Comparison of ENCODE assay signal across 11 cellular contexts in the genomic region with DNA sequence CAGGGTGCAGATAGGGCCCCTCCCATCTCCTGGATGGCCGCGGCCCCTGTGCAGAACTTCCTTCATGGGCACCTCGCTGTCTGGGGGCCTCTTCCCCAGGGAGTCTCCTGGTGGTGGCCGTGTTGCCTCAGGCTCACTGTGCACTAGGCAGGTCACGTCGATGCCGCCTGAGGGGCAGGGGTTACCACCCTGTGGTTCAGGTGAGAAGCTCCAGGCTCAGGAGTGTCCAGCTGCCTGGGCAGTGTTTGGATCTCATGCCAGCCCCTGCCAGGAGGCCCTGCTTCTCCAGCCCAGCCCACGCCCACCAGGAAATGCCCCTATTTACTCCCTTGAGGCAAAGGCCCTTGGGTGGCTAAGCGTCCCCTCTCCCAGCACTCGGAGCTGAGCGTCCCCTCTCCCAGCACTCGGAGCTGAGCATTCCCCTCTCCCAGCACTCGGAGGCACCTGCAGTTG. TPM values are rescaled to one million over a fixed set of nuclear protein-coding genes. Genes with fewer than 3 reads are reported as not detected.
A peak's percentile ranks its signal among the peaks of the same experiment; 100 is the strongest.
DNase-seq lines count a peak whose midpoint lies in the region; ATAC-seq and TF ChIP-seq lines count a peak whose summit lies in the region.
"Had no signal": no experiment of that assay in that cellular context is flagged by ENCODE, and none has a peak within 500 bp of the region (broad histone marks: within the 10 kb centered on the region; RNA-seq: fewer than 3 reads in every experiment).

No MANE protein-coding gene starts in this region.

- POLR2A ChIA-PET in naive thymus-derived CD8-positive, alpha-beta T cell (lab: Charles Lee): interaction anchor here (0.6 to 16.7 kb wide), 8 partner anchors 8 to 117 kb away, joined by 3 to 703 read pairs (median 13); partner anchors contain the start of genes PTTG1IP, SLX9 and UBE2G2

- intact Hi-C loops in body of pancreas (cut with DNase I): no loop called here

- H3K4me3 ChIP-seq in CD4-positive, CD25-positive, alpha-beta regulatory T cell (ENCODE audit: low read depth, low read length): no peak overlapping the region
- H3K4me3 ChIP-seq in GM12864 (ENCODE audit: low read depth, low read length) (peak overlapping the region; percentile 82), body of pancreas (no peak overlapping the region)
- H3K4me3 ChIP-seq: SK-N-MC had no signal

- H3K9me3 ChIP-seq in CD4-positive, CD25-positive, alpha-beta regulatory T cell (ENCODE audit: control insufficient read depth in 2 of 2, low read length in 2 of 2): no peaks in the 10 kb centered on the region
- no peaks in the 10 kb centered on the region for H3K9me3 ChIP-seq in body of pancreas

- peak overlapping the region; percentile 91 to 97 (median 91) for H3K27ac Mint-ChIP-seq in CD4-positive, CD25-positive, alpha-beta regulatory T cell
- H3K27ac Mint-ChIP-seq in naive thymus-derived CD8-positive, alpha-beta T cell: peak overlapping the region; percentile 80 to 96 (median 94)

- no peak for ATAC-seq in CD4-positive, CD25-positive, alpha-beta regulatory T cell (ENCODE audit: low read depth in 2 of 2)
- peak; percentile 18 for ATAC-seq in body of pancreas
- no peak for ATAC-seq in naive thymus-derived CD8-positive, alpha-beta T cell
- ATAC-seq in HG03460 (IDR thresholded peaks at IDR 0.05; ENCODE audit: unreplicated experiment): no peak

- peaks cover 18 to 86% (median 52%) of the 10 kb centered on the region in 4 donors for H3K4me1 Mint-ChIP-seq in CD4-positive, CD25-positive, alpha-beta regulatory T cell
- H3K4me1 Mint-ChIP-seq in naive thymus-derived CD8-positive, alpha-beta T cell: peaks cover 41 to 91% (median 81%) of the 10 kb centered on the region in 4 donors

- H3K9me3 Mint-ChIP-seq in CD4-positive, CD25-positive, alpha-beta regulatory T cell: peaks cover 0 to 1% (median 0%) of the 10 kb centered on the region in 7 donors
- H3K9me3 Mint-ChIP-seq in naive thymus-derived CD8-positive, alpha-beta T cell: peaks cover 0 to 4% (median 0%) of the 10 kb centered on the region in 9 donors

- WGBS in body of pancreas, 2 donors: 37 to 39% methylated on average over 7 to 12 of the region's 13 CpGs

- no peak for TF ChIP-seq CTCF in GM12864 (IDR thresholded peaks at IDR 0.05; ENCODE audit: low read depth, low read length, missing control alignments)
- no peak for TF ChIP-seq CTCF in body of pancreas (IDR thresholded peaks at IDR 0.05)

- DNase-seq in CD4-positive, CD25-positive, alpha-beta regulatory T cell: no peak
- DNase-seq in GM12864 (ENCODE audit: low read depth) (no peak), body of pancreas (no peak), NCI-H1930 (lab: John Stamatoyannopoulos, UW) (no peak), H4 (ENCODE audit: low spot score) (no peak)
- DNase-seq in naive thymus-derived CD8-positive, alpha-beta T cell: no peak
- DNase-seq: EL, erythroblast, NCI-H1092 treated with DMSO at 0.1 percent for 48 hours had no signal

- peaks cover 18% of the 10 kb centered on the region for H3K36me3 ChIP-seq in CD4-positive, CD25-positive, alpha-beta regulatory T cell (ENCODE audit: control insufficient read depth, insufficient read depth, low read length)
- H3K36me3 ChIP-seq in body of pancreas (replicated peaks in 1 of 2; ENCODE audit: insufficient read depth in 1 of 2, low read depth in 2 of 2): no peaks in the 10 kb centered on the region

- H3K27me3 Mint-ChIP-seq in CD4-positive, CD25-positive, alpha-beta regulatory T cell: no peaks in the 10 kb centered on the region
- no peaks in the 10 kb centered on the region for H3K27me3 Mint-ChIP-seq in naive thymus-derived CD8-positive, alpha-beta T cell

- TF ChIP-seq POLR2A in body of pancreas (IDR thresholded peaks at IDR 0.05): no peak

- peaks cover 93% of the 10 kb centered on the region for H3K4me1 ChIP-seq in CD4-positive, CD25-positive, alpha-beta regulatory T cell (ENCODE audit: control insufficient read depth, insufficient read depth, low read length, poor library complexity, severe bottlenecking)
- no peaks in the 10 kb centered on the region for H3K4me1 ChIP-seq in body of pancreas

- no peaks in the 10 kb centered on the region for H3K27me3 ChIP-seq in CD4-positive, CD25-positive, alpha-beta regulatory T cell (ENCODE audit: control insufficient read depth, insufficient read depth, low read length)
- H3K27me3 ChIP-seq in body of pancreas: peaks cover 0 to 3% of the 10 kb centered on the region in 2 donors

- peaks cover 11% of the 10 kb centered on the region for H3K36me3 Mint-ChIP-seq in CD4-positive, CD25-positive, alpha-beta regulatory T cell
- H3K36me3 Mint-ChIP-seq in naive thymus-derived CD8-positive, alpha-beta T cell: peaks cover 3 to 23% (median 4%) of the 10 kb centered on the region in 3 donors

- H3K4me3 Mint-ChIP-seq in CD4-positive, CD25-positive, alpha-beta regulatory T cell: peak overlapping the region; percentile 98 to 100 (median 98)
- peak overlapping the region; percentile 83 to 98 (median 92) for H3K4me3 Mint-ChIP-seq in naive thymus-derived CD8-positive, alpha-beta T cell

- H3K27ac ChIP-seq in CD4-positive, CD25-positive, alpha-beta regulatory T cell (ENCODE audit: insufficient read depth, low read length, poor library complexity, severe bottlenecking): peak overlapping the region; percentile 78
- no peak overlapping the region for H3K27ac ChIP-seq in body of pancreas
- H3K27ac ChIP-seq: SK-N-MC had no signal

RNA-seq across cellular contexts. Expression of gene ITGB2, which starts 2.1 kb away (rescaled TPM):
- 411 TPM for total RNA-seq in CD4-positive, CD25-positive, alpha-beta regulatory T cell
- 100 to 1,000 TPM; 415 to 519 (median 446) TPM for polyA plus RNA-seq in CD4-positive, CD25-positive, alpha-beta regulatory T cell
- 10 to 100 TPM; 17.8 to 23.3 TPM for total RNA-seq in body of pancreas
- 100 to 1,000 TPM; 177 to 180 TPM for total RNA-seq in naive thymus-derived CD8-positive, alpha-beta T cell
- 100 to 1,000 TPM; 423 to 549 (median 524) TPM for polyA plus RNA-seq in naive thymus-derived CD8-positive, alpha-beta T cell
- total RNA-seq in H4 (2014; rRNA removed; shearing (Covaris generic)): 0.91 and 1.9 TPM in 2 replicates

RNA-seq across cellular contexts. Expression of gene SLX9, which starts 21.2 kb away (rescaled TPM):
- total RNA-seq in CD4-positive, CD25-positive, alpha-beta regulatory T cell: 21.8 TPM
- polyA plus RNA-seq in CD4-positive, CD25-positive, alpha-beta regulatory T cell: 10 to 100 TPM in 3 of 4 donors, 1 to 10 TPM in 1; 7.6 to 12.0 (median 10.0) TPM
- 1 to 10 TPM; 5.6 to 9.3 TPM for total RNA-seq in body of pancreas
- 10 to 100 TPM; 23.5 to 27.9 TPM for total RNA-seq in naive thymus-derived CD8-positive, alpha-beta T cell
- polyA plus RNA-seq in naive thymus-derived CD8-positive, alpha-beta T cell: 10 to 100 TPM; 11.7 to 13.5 (median 12.1) TPM
- total RNA-seq in H4 (2014; rRNA removed; shearing (Covaris generic)): 14.9 and 21.7 TPM in 2 replicates

RNA-seq across cellular contexts. Expression of gene PTTG1IP, which starts 45.1 kb away (rescaled TPM):
- 98.3 TPM for total RNA-seq in CD4-positive, CD25-positive, alpha-beta regulatory T cell
- 100 to 1,000 TPM in 1 of 4 donors, 10 to 100 TPM in 3; 78.5 to 100 (median 95.1) TPM for polyA plus RNA-seq in CD4-positive, CD25-positive, alpha-beta regulatory T cell
- total RNA-seq in body of pancreas: 100 to 1,000 TPM in 1 of 2 donors, 10 to 100 TPM in 1; 71.5 to 106 TPM
- total RNA-seq in naive thymus-derived CD8-positive, alpha-beta T cell: 10 to 100 TPM; 62.0 to 68.7 TPM
- 10 to 100 TPM; 42.4 to 54.1 (median 44.3) TPM for polyA plus RNA-seq in naive thymus-derived CD8-positive, alpha-beta T cell
- total RNA-seq in H4 (2014; rRNA removed; shearing (Covaris generic)): 239 and 246 TPM in 2 replicates
